21 cellular contexts compared by ENCODE assay signal in genomic region chr17:45708707-45709290, GRCh38.
DNase-seq lines count a peak whose midpoint lies in the region; ATAC-seq, FAIRE-seq and TF ChIP-seq lines count a peak whose summit lies in the region.
"Had no signal": no experiment of that assay in that cellular context is flagged by ENCODE, and none has a peak within 500 bp of the region (broad histone marks: within the 10 kb centered on the region; RNA-seq: fewer than 3 reads in every experiment).

No MANE protein-coding gene starts in this region.

- H3K36me3 ChIP-seq in bronchial epithelial cell (ENCODE audit: control insufficient read depth, insufficient read depth, low read length): no peaks in the 10 kb centered on the region
- H3K36me3 ChIP-seq in neuronal stem cell (replicated peaks in 1 of 2; ENCODE audit: control insufficient read depth in 2 of 2, insufficient read depth in 2 of 2, low read length in 2 of 2): no peaks in the 10 kb centered on the region
- no peaks in the 10 kb centered on the region for H3K36me3 ChIP-seq in upper lobe of right lung
- H3K36me3 ChIP-seq: HAP-1 had no signal

- no peak overlapping the region for H2AK5ac ChIP-seq in neuronal stem cell (ENCODE audit: low read depth, low read length)

- H3K36me3 Mint-ChIP-seq in WTC11: no peaks in the 10 kb centered on the region
- H3K36me3 Mint-ChIP-seq: CD4-positive, alpha-beta memory T cell had no signal

- H2BK5ac ChIP-seq in neuronal stem cell (ENCODE audit: low read length): no peak overlapping the region

- no peaks in the 10 kb centered on the region for H3K79me1 ChIP-seq in neuronal stem cell (ENCODE audit: low read depth, low read length)

- no peak overlapping the region for H3K4ac ChIP-seq in neuronal stem cell (ENCODE audit: low read length)

- H3K14ac ChIP-seq in neuronal stem cell (ENCODE audit: low read length): no peak overlapping the region

- H4K8ac ChIP-seq in neuronal stem cell (ENCODE audit: low read depth, low read length): no peak overlapping the region

- peak overlapping the region; percentile 16 for H3K23ac ChIP-seq in neuronal stem cell (ENCODE audit: low read depth, low read length, poor library complexity)

- H3K27me3 Mint-ChIP-seq in WTC11 (ENCODE audit: low read depth): peaks cover 4% of the 10 kb centered on the region; the same call in 1 of the 2 replicates

- DNase-seq in ELF-1 (ENCODE audit: low read depth, low spot score): peak; percentile 26
- DNase-seq in WTC11 (ENCODE audit: low spot score): no peak
- DNase-seq in bronchial epithelial cell (ENCODE audit: low read depth): no peak
- no peak for DNase-seq in neuronal stem cell (ENCODE audit: low spot score)
- DNase-seq in activated naive CD4-positive, alpha-beta T cell treated with anti-CD3 and anti-CD28 coated beads, Interleukin-2, amount 50 U/mL, for 16 hours: no peak
- no peak for DNase-seq in upper lobe of right lung
- no peak for DNase-seq in OCI-M2 (lab: John Stamatoyannopoulos, UW; ENCODE audit: unreplicated experiment)
- no peak for DNase-seq in NCI-H774 (lab: John Stamatoyannopoulos, UW)
- DNase-seq: C1 segment of cervical spinal cord; Calu3; CD4-positive, alpha-beta memory T cell; COR-L47; DMS153; DND-41; GDM1; HFFc6 had no signal

- TF ChIP-seq CTCF in WTC11 (IDR thresholded peaks at IDR 0.05) (no peak), bronchial epithelial cell (IDR thresholded peaks at IDR 0.05; ENCODE audit: insufficient read depth, low read length, severe bottlenecking) (no peak), upper lobe of right lung (IDR thresholded peaks at IDR 0.05) (no peak)

- H3K27me3 ChIP-seq in bronchial epithelial cell (ENCODE audit: control insufficient read depth, insufficient read depth, low read length) (no peaks in the 10 kb centered on the region), neuronal stem cell (ENCODE audit: control insufficient read depth in 3 of 3, insufficient read depth in 3 of 3, low read depth in 1 of 3, low read length in 3 of 3) (peaks cover 0 to 36% (median 0%) of the 10 kb centered on the region in 3 experiments), upper lobe of right lung (peaks cover 21% of the 10 kb centered on the region)

- CTCF ChIA-PET in WTC11 (lab: Charles Lee): interaction anchor here (1.0 to 3.3 kb wide), 6 partner anchors 12 to 283 kb away, joined by 3 to 38 read pairs (median 6); no protein-coding TSS in a partner anchor

- peaks cover 20% of the 10 kb centered on the region for H3K4me1 Mint-ChIP-seq in WTC11
- H3K4me1 Mint-ChIP-seq: CD4-positive, alpha-beta memory T cell had no signal

- no peak overlapping the region for H2BK12ac ChIP-seq in neuronal stem cell (ENCODE audit: low read length)

- ATAC-seq in WTC11 (no peak), upper lobe of right lung (no peak)
- ATAC-seq: GM12878 had no signal

- POLR2A ChIA-PET in WTC11 (lab: Charles Lee): no interaction called here

- no peak overlapping the region for H2BK120ac ChIP-seq in neuronal stem cell (ENCODE audit: low read depth, low read length)

- H2BK15ac ChIP-seq in neuronal stem cell (ENCODE audit: low read length): no peak overlapping the region

- no peaks in the 10 kb centered on the region for H3K9me3 Mint-ChIP-seq in WTC11
- H3K9me3 Mint-ChIP-seq: CD4-positive, alpha-beta memory T cell; GM23338; HFFc6 had no signal

- no peak overlapping the region for H3K4me2 ChIP-seq in neuronal stem cell (ENCODE audit: insufficient read depth, low read length, poor library complexity, severe bottlenecking)
- H3K4me2 ChIP-seq: GM23338 had no signal

- H3K27ac ChIP-seq in neuronal stem cell (replicated peaks; ENCODE audit: low read length) (no peak overlapping the region), upper lobe of right lung (no peak overlapping the region)

- intact Hi-C loops in upper lobe of right lung (cut with DNase I): no loop called here

- H3K4me1 ChIP-seq in neuronal stem cell (ENCODE audit: control insufficient read depth in 2 of 2, insufficient read depth in 1 of 2, low read depth in 1 of 2, low read length in 2 of 2): peaks cover 0 to 7% of the 10 kb centered on the region in 2 donors
- H3K4me1 ChIP-seq in upper lobe of right lung: no peaks in the 10 kb centered on the region
- H3K4me1 ChIP-seq: HAP-1 had no signal

- no CpG with 5 or more reads among the region's 5 CpGs for WGBS in neuronal stem cell (ENCODE audit: extremely low coverage in 2 of 2, insufficient read length in 2 of 2, insufficient replicate concordance in 1 of 2), 2 donors

- no peak overlapping the region for H2AFZ ChIP-seq in neuronal stem cell (ENCODE audit: low read length)
- H2AFZ ChIP-seq: GM23338 had no signal

- no peak overlapping the region for H3K9ac ChIP-seq in neuronal stem cell (ENCODE audit: low read depth, low read length, poor library complexity)

- no peak overlapping the region for H3K4me3 Mint-ChIP-seq in WTC11
- H3K4me3 Mint-ChIP-seq: CD4-positive, alpha-beta memory T cell; GM23338; HFFc6 had no signal

- H3K27ac Mint-ChIP-seq in WTC11: no peak overlapping the region
- H3K27ac Mint-ChIP-seq: CD4-positive, alpha-beta memory T cell; HFFc6 had no signal

- H3K18ac ChIP-seq in neuronal stem cell (ENCODE audit: low read length): no peak overlapping the region

- no peak overlapping the region for H3K4me3 ChIP-seq in bronchial epithelial cell (ENCODE audit: low read depth, low read length)
- no peak overlapping the region for H3K4me3 ChIP-seq in neuronal stem cell (ENCODE audit: low read length in 2 of 2)
- no peak overlapping the region for H3K4me3 ChIP-seq in upper lobe of right lung
- H3K4me3 ChIP-seq: GM12878, GM23338, HAP-1 had no signal

- H4K91ac ChIP-seq in neuronal stem cell (ENCODE audit: low read depth, low read length, poor library complexity): no peak overlapping the region

- no peaks in the 10 kb centered on the region for H3K9me3 ChIP-seq in neuronal stem cell (replicated peaks in 1 of 2; ENCODE audit: control insufficient read depth in 2 of 2, insufficient read depth in 1 of 2, low read depth in 1 of 2, low read length in 2 of 2)
- H3K9me3 ChIP-seq in upper lobe of right lung: no peaks in the 10 kb centered on the region
- H3K9me3 ChIP-seq: HAP-1 had no signal

- peak; percentile 47 for FAIRE-seq in bronchial epithelial cell (lab: Jason Lieb, UNC)
- FAIRE-seq: GM12878, GM18507, H54 had no signal

TF ChIP-seq in WTC11, 78 proteins besides CTCF, POLR2A, EP300 and RAD21:
- TF ChIP-seq MAX (CRISPR knock-in tag; IDR thresholded peaks at IDR 0.05): no peak
- 0 out of 2 replicates have a peak, but pooled peaks have one; percentile 65 for TF ChIP-seq GTF2I (CRISPR knock-in tag; conservative IDR thresholded peaks at IDR 0.05)
